ENCODE assay signal across 8 cellular contexts in genomic region chr14:49692191-49692757, GRCh38. TPM values are rescaled to one million over a fixed set of nuclear protein-coding genes. Genes with fewer than 3 reads are reported as not detected.
DNase-seq lines count a peak whose midpoint lies in the region; ATAC-seq and TF ChIP-seq lines count a peak whose summit lies in the region.

No MANE protein-coding gene starts in this region.

- H3K36me3 Mint-ChIP-seq in activated CD4-positive, alpha-beta memory T cell treated with anti-CD3 and anti-CD28 coated beads, Interleukin-2, amount 10 ng/mL, durations not matched to agents 7 days and 5 days (ENCODE audit: low read depth): no peaks in the 10 kb centered on the region

- H3K4me3 ChIP-seq in HAP-1 (peak overlapping the region; percentile 42), iPS-11a (ENCODE audit: low read depth, low read length) (peak overlapping the region; percentile 83), spleen (peak overlapping the region; percentile 45 to 92 (median 68))

- peak overlapping the region; percentile 32 for H3K27ac Mint-ChIP-seq in activated CD4-positive, alpha-beta memory T cell treated with anti-CD3 and anti-CD28 coated beads, Interleukin-2, amount 10 ng/mL, durations not matched to agents 7 days and 5 days

- H3K9me3 Mint-ChIP-seq in activated CD4-positive, alpha-beta memory T cell treated with anti-CD3 and anti-CD28 coated beads, Interleukin-2, amount 10 ng/mL, durations not matched to agents 7 days and 5 days: no peaks in the 10 kb centered on the region

- H3K4me1 Mint-ChIP-seq in activated CD4-positive, alpha-beta memory T cell treated with anti-CD3 and anti-CD28 coated beads, Interleukin-2, amount 10 ng/mL, durations not matched to agents 7 days and 5 days: peaks cover 41% of the 10 kb centered on the region

- H3K36me3 ChIP-seq in HAP-1 (replicated peaks) (no peaks in the 10 kb centered on the region; the same call in 1 of the 2 replicates), spleen (no peaks in the 10 kb centered on the region)

- TF ChIP-seq CTCF in spleen (IDR thresholded peaks at IDR 0.05 in 8 of 11, conservative IDR thresholded peaks at IDR 0.05 in 3 of 11): no peak

- peak overlapping the region; percentile 72 for H3K4me3 Mint-ChIP-seq in activated CD4-positive, alpha-beta memory T cell treated with anti-CD3 and anti-CD28 coated beads, Interleukin-2, amount 10 ng/mL, durations not matched to agents 7 days and 5 days

- DNase-seq in HAP-1 (ENCODE audit: low spot score in 2 of 2): no peak
- DNase-seq in activated CD4-positive, alpha-beta memory T cell treated with anti-CD3 and anti-CD28 coated beads, Interleukin-2, amount 10 ng/mL, durations not matched to agents 7 days and 5 days: no peak
- DNase-seq in spleen: no peak
- no peak for DNase-seq in NCI-H128 (lab: John Stamatoyannopoulos, UW; ENCODE audit: unreplicated experiment)
- no peak for DNase-seq in stimulated activated CD4-positive, alpha-beta T cell treated with anti-CD3 and anti-CD28 coated beads, Interleukin-2, amount 100 ng/mL, for 48 hours

- ATAC-seq in HG03439 (IDR thresholded peaks at IDR 0.05; ENCODE audit: unreplicated experiment) (no peak), GM18873 (IDR thresholded peaks at IDR 0.05; ENCODE audit: low FRiP score, unreplicated experiment) (no peak)

- in situ Hi-C loops in HAP-1 (cut with MboI; ENCODE audit: low sequenced_read_pairs): no loop called here

- WGBS in spleen, 5 donors: 60 to 68% (median 64%) methylated on average over 6 of the region's 6 CpGs

- H3K27me3 ChIP-seq in HAP-1 (ENCODE audit: low read depth): no peaks in the 10 kb centered on the region
- no peaks in the 10 kb centered on the region for H3K27me3 ChIP-seq in spleen (replicated peaks in 1 of 7)

- H3K9me3 ChIP-seq in HAP-1: no peaks in the 10 kb centered on the region
- no peaks in the 10 kb centered on the region for H3K9me3 ChIP-seq in spleen

- CTCF ChIA-PET in activated CD4-positive, alpha-beta memory T cell treated with anti-CD3 and anti-CD28 coated beads, Interleukin-2, amount 10 ng/mL, durations not matched to agents 7 days and 5 days (lab: Charles Lee): interaction anchor here (0.6 to 2.2 kb wide), 6 partner anchors 58 to 200 kb away, joined by 3 to 9 read pairs (median 4); partner anchors contain the start of genes ARF6, KLHDC2, MGAT2 and RPL36AL

- no peak for TF ChIP-seq POLR2A in spleen (IDR thresholded peaks at IDR 0.05)

- peak overlapping the region; percentile 90 to 97 (median 94) for H3K27ac ChIP-seq in spleen

- H3K4me1 ChIP-seq in HAP-1 (peaks cover 23% of the 10 kb centered on the region), spleen (peaks cover 6 to 53% (median 27%) of the 10 kb centered on the region in 6 donors)

- intact Hi-C loops in spleen (cut with DNase I; ENCODE audit: low total_unique reads): loop anchor here (10.0 kb wide), 1 partner anchor 73 kb away; the partner anchor contains the start of gene KLHDC2

- POLR2A ChIA-PET in activated CD4-positive, alpha-beta memory T cell treated with anti-CD3 and anti-CD28 coated beads, Interleukin-2, amount 10 ng/mL, durations not matched to agents 7 days and 5 days (lab: Charles Lee): interaction anchor here (0.6 to 4.3 kb wide), 7 partner anchors 10 to 974 kb away, joined by 3 to 47 read pairs (median 3); partner anchors contain the start of genes KLHDC2, MGAT2 and RPL36AL

- H3K27me3 Mint-ChIP-seq in activated CD4-positive, alpha-beta memory T cell treated with anti-CD3 and anti-CD28 coated beads, Interleukin-2, amount 10 ng/mL, durations not matched to agents 7 days and 5 days: no peaks in the 10 kb centered on the region

RNA-seq across cellular contexts. Expression of gene KLHDC1, which starts 0.6 kb away (rescaled TPM):
- 1 to 10 TPM; 2.4 to 2.6 TPM for total RNA-seq in activated CD4-positive, alpha-beta memory T cell treated with anti-CD3 and anti-CD28 coated beads, Interleukin-2, amount 10 ng/mL, durations not matched to agents 7 days and 5 days
- total RNA-seq in spleen: 10 to 100 TPM in 4 of 7 donors, 1 to 10 TPM in 3; 5.9 to 12.8 (median 10.2) TPM
- polyA plus RNA-seq in spleen: 1 to 10 TPM; 3.1 to 4.3 (median 3.2) TPM

RNA-seq across cellular contexts. Expression of gene POLE2, which starts 4.3 kb away (rescaled TPM):
- total RNA-seq in activated CD4-positive, alpha-beta memory T cell treated with anti-CD3 and anti-CD28 coated beads, Interleukin-2, amount 10 ng/mL, durations not matched to agents 7 days and 5 days: 10 to 100 TPM; 24.1 to 24.9 TPM
- total RNA-seq in spleen: 1 to 10 TPM; 1.8 to 7.4 (median 3.9) TPM
- polyA plus RNA-seq in spleen: 1 to 10 TPM; 3.0 to 4.9 (median 3.5) TPM

RNA-seq across cellular contexts. Expression of gene DNAAF2, which starts 57.2 kb away (rescaled TPM):
- total RNA-seq in activated CD4-positive, alpha-beta memory T cell treated with anti-CD3 and anti-CD28 coated beads, Interleukin-2, amount 10 ng/mL, durations not matched to agents 7 days and 5 days: 1 to 10 TPM; 7.4 to 7.5 TPM
- total RNA-seq in spleen: 10 to 100 TPM in 1 of 7 donors, 1 to 10 TPM in 6; 3.9 to 10.1 (median 6.3) TPM
- 1 to 10 TPM; 6.5 to 6.9 (median 6.6) TPM for polyA plus RNA-seq in spleen
